In the genomic region with DNA sequence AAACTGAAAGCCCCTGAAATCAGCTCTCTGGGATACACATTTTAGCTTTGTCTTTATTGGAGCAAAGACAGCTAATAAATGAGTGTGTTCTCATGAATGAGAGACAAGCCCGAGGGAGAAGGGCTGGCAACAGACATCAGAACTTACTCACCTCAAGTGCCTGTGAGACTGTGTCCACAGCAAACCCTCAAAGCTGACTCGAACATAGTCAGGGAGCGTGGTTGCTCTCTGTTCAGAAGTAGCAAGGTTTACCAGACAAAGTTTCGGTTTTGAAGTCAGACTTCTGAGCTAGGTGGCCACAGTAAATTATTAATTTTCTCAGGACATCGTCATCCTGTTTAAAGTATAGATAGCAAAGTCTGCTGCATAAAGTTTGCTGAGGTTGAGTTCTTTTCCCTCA, we compare ENCODE assay signal across 19 cellular contexts.
DNase-seq lines count a peak whose midpoint lies in the region; ATAC-seq lines count a peak whose summit lies in the region.
"Had no signal": no experiment of that assay in that cellular context is flagged by ENCODE, and none has a peak within 500 bp of the region (broad histone marks: within the 10 kb centered on the region; RNA-seq: fewer than 3 reads in every experiment).

No MANE protein-coding gene starts in this region.

- DNase-seq in MG63 (peak; percentile 16), NAMALWA (ENCODE audit: low spot score) (no peak), middle frontal gyrus (ENCODE audit: extremely low spot score, low spot score) (no peak), AG08395 (ENCODE audit: low spot score) (no peak)
- no peak for DNase-seq in activated CD8-positive, alpha-beta memory T cell treated with anti-CD3 and anti-CD28 coated beads, Interleukin-2, amount 10 ng/mL, durations not matched to agents 7 days and 5 days
- DNase-seq: activated naive CD4-positive, alpha-beta T cell treated with anti-CD3 and anti-CD28 coated beads, Interleukin-2, amount 10 ng/mL, durations not matched to agents 7 days and 5 days; central memory CD4-positive, alpha-beta T cell; heart right ventricle; NCI-H1105 treated with DMSO at 0.1 percent for 48 hours; NCI-H510A; nephron progenitor cell; stomach; T-helper 9 cell had no signal

- no peak overlapping the region for H3K27ac Mint-ChIP-seq in activated CD8-positive, alpha-beta memory T cell treated with anti-CD3 and anti-CD28 coated beads, Interleukin-2, amount 10 ng/mL, durations not matched to agents 7 days and 5 days
- H3K27ac Mint-ChIP-seq: activated naive CD4-positive, alpha-beta T cell treated with anti-CD3 and anti-CD28 coated beads, Interleukin-2, amount 10 ng/mL, durations not matched to agents 7 days and 5 days; nephron progenitor cell had no signal

- no peaks in the 10 kb centered on the region for H3K36me3 Mint-ChIP-seq in activated CD8-positive, alpha-beta memory T cell treated with anti-CD3 and anti-CD28 coated beads, Interleukin-2, amount 10 ng/mL, durations not matched to agents 7 days and 5 days
- H3K36me3 Mint-ChIP-seq: activated naive CD4-positive, alpha-beta T cell treated with anti-CD3 and anti-CD28 coated beads, Interleukin-2, amount 10 ng/mL, durations not matched to agents 7 days and 5 days had no signal

- peak; percentile 94 for ATAC-seq in GM18520 (IDR thresholded peaks at IDR 0.05; ENCODE audit: unreplicated experiment)
- ATAC-seq in GM19467 (IDR thresholded peaks at IDR 0.05; ENCODE audit: unreplicated experiment): peak; percentile 100
- ATAC-seq in HG02973 (IDR thresholded peaks at IDR 0.05; ENCODE audit: unreplicated experiment): peak; percentile 58
- ATAC-seq in activated CD8-positive, alpha-beta memory T cell treated with anti-CD3 and anti-CD28 coated beads, Interleukin-2, amount 10 ng/mL, durations not matched to agents 7 days and 5 days: no peak
- ATAC-seq: heart right ventricle, HepG2, left lobe of liver, sciatic nerve had no signal

- peaks cover 5% of the 10 kb centered on the region; the same call in 1 of the 2 replicates for H3K36me3 ChIP-seq in MG63
- H3K36me3 ChIP-seq: heart right ventricle, stomach had no signal

- no peaks in the 10 kb centered on the region for H3K9me3 Mint-ChIP-seq in activated CD8-positive, alpha-beta memory T cell treated with anti-CD3 and anti-CD28 coated beads, Interleukin-2, amount 10 ng/mL, durations not matched to agents 7 days and 5 days (ENCODE audit: low read depth)
- H3K9me3 Mint-ChIP-seq: activated naive CD4-positive, alpha-beta T cell treated with anti-CD3 and anti-CD28 coated beads, Interleukin-2, amount 10 ng/mL, durations not matched to agents 7 days and 5 days had no signal

- H3K9me3 ChIP-seq in MG63: no peaks in the 10 kb centered on the region
- H3K9me3 ChIP-seq: heart right ventricle, stomach had no signal

- H3K4me3 ChIP-seq in MG63: no peak overlapping the region
- H3K4me3 ChIP-seq: heart right ventricle, stomach had no signal

- H3K27me3 Mint-ChIP-seq in activated CD8-positive, alpha-beta memory T cell treated with anti-CD3 and anti-CD28 coated beads, Interleukin-2, amount 10 ng/mL, durations not matched to agents 7 days and 5 days: no peaks in the 10 kb centered on the region
- H3K27me3 Mint-ChIP-seq: activated naive CD4-positive, alpha-beta T cell treated with anti-CD3 and anti-CD28 coated beads, Interleukin-2, amount 10 ng/mL, durations not matched to agents 7 days and 5 days had no signal

- H3K4me3 Mint-ChIP-seq in activated CD8-positive, alpha-beta memory T cell treated with anti-CD3 and anti-CD28 coated beads, Interleukin-2, amount 10 ng/mL, durations not matched to agents 7 days and 5 days: no peak overlapping the region
- H3K4me3 Mint-ChIP-seq: activated naive CD4-positive, alpha-beta T cell treated with anti-CD3 and anti-CD28 coated beads, Interleukin-2, amount 10 ng/mL, durations not matched to agents 7 days and 5 days; nephron progenitor cell had no signal

- CTCF ChIA-PET in activated CD8-positive, alpha-beta memory T cell treated with anti-CD3 and anti-CD28 coated beads, Interleukin-2, amount 10 ng/mL, durations not matched to agents 7 days and 5 days (lab: Charles Lee): no interaction called here

- no peaks in the 10 kb centered on the region for H3K4me1 Mint-ChIP-seq in activated CD8-positive, alpha-beta memory T cell treated with anti-CD3 and anti-CD28 coated beads, Interleukin-2, amount 10 ng/mL, durations not matched to agents 7 days and 5 days
- H3K4me1 Mint-ChIP-seq: activated naive CD4-positive, alpha-beta T cell treated with anti-CD3 and anti-CD28 coated beads, Interleukin-2, amount 10 ng/mL, durations not matched to agents 7 days and 5 days had no signal

- no peaks in the 10 kb centered on the region for H3K27me3 ChIP-seq in MG63
- H3K27me3 ChIP-seq: heart right ventricle, stomach had no signal
